8 cellular contexts compared by ENCODE assay signal in genomic region chr18:77124452-77124922, GRCh38. TPM values are rescaled to one million over a fixed set of nuclear protein-coding genes. Genes with fewer than 3 reads are reported as not detected.
DNase-seq lines count a peak whose midpoint lies in the region; ATAC-seq, FAIRE-seq and TF ChIP-seq lines count a peak whose summit lies in the region.

No MANE protein-coding gene starts in this region.

- DNase-seq in GM18507 (ENCODE audit: extremely low spot score, insufficient read length, low read depth) (no peak), HCT116 (ENCODE audit: low read depth, low spot score) (no peak), MV-4-11 (lab: John Stamatoyannopoulos, UW) (peak; percentile 32), spleen (peak; percentile 85), NCI-H345 treated with DMSO at 0.1 percent for 48 hours (lab: John Stamatoyannopoulos, UW; ENCODE audit: unreplicated experiment) (no peak), NCI-H2171 (lab: John Stamatoyannopoulos, UW) (no peak), MM.1S (no peak)
- peak in 3 of 4 experiments; percentile 8 to 25 (median 13) for DNase-seq in activated naive CD4-positive, alpha-beta T cell (lab: John Stamatoyannopoulos, UW)

- peaks cover 20 to 39% of the 10 kb centered on the region in 2 experiments for H3K4me1 ChIP-seq in HCT116 (ENCODE audit: control insufficient read depth in 1 of 2, insufficient read depth in 2 of 2, low read length in 2 of 2)
- peaks cover 44 to 100% (median 91%) of the 10 kb centered on the region in 6 donors for H3K4me1 ChIP-seq in spleen
- no peaks in the 10 kb centered on the region for H3K4me1 ChIP-seq in MM.1S (ENCODE audit: low read length)

- POLR2A ChIA-PET in HCT116 (lab: Charles Lee): interaction anchor here (1.0 kb wide), 1 partner anchor 8 kb away, joined by 3 read pairs; the partner anchor contains the start of gene MBP

- H3K27ac ChIP-seq in HCT116 (ENCODE audit: low read depth, low read length) (no peak overlapping the region), spleen (peak overlapping the region; percentile 8 to 97 (median 56)), MM.1S (ENCODE audit: low read length) (no peak overlapping the region)

- TF ChIP-seq CTCF in HCT116 (IDR thresholded peaks at IDR 0.05 in 2 of 3, conservative IDR thresholded peaks at IDR 0.05 in 1 of 3; ENCODE audit: borderline replicate concordance in 1 of 3, insufficient read depth in 1 of 3, low read depth in 2 of 3, low read length in 2 of 3): no peak
- TF ChIP-seq CTCF in spleen (IDR thresholded peaks at IDR 0.05 in 8 of 11, conservative IDR thresholded peaks at IDR 0.05 in 3 of 11): no peak
- no peak for TF ChIP-seq CTCF in MM.1S (IDR thresholded peaks at IDR 0.05; ENCODE audit: low read length)

- RAD21 ChIA-PET in HCT116 (lab: Charles Lee; ENCODE audit: low non-redundant PET in 1 of 2, low total read pairs in 2 of 2, uncharacterized antibody in 2 of 2, unreplicated experiment in 2 of 2): no interaction called here

- H2AFZ ChIP-seq in HCT116 (ENCODE audit: low read depth, low read length, poor library complexity, severe bottlenecking) (no peak overlapping the region), MM.1S (ENCODE audit: low read length) (no peak overlapping the region)

- BruUV-seq in HCT116 (replicated peaks; lab: Mats Ljungman, UMichigan): no TSS peak

- no peak for TF ChIP-seq POLR2A in HCT116 (IDR thresholded peaks at IDR 0.05; ENCODE audit: borderline replicate concordance, extremely low read depth, insufficient read depth, insufficient read length)
- TF ChIP-seq POLR2A in spleen (IDR thresholded peaks at IDR 0.05): no peak

- FAIRE-seq in GM18507 (lab: Jason Lieb, UNC): peak; percentile 94

- H3K9me2 ChIP-seq in HCT116 (ENCODE audit: insufficient read depth) (no peaks in the 10 kb centered on the region), MM.1S (replicated peaks; ENCODE audit: insufficient read depth, low read length) (no peaks in the 10 kb centered on the region)

- ATAC-seq in HCT116: no peak

- TF ChIP-seq RAD21 in HCT116 (IDR thresholded peaks at IDR 0.05; ENCODE audit: low read depth): no peak

- no peak overlapping the region for H3K4me3 ChIP-seq in HCT116 (replicated peaks in 1 of 2; ENCODE audit: low read depth in 1 of 2, low read length in 2 of 2)
- H3K4me3 ChIP-seq in spleen: peak overlapping the region in 4 of 8 donors; percentile 13 to 56 (median 16)
- H3K4me3 ChIP-seq in MM.1S (ENCODE audit: low read length): no peak overlapping the region

- H3K79me2 ChIP-seq in HCT116 (ENCODE audit: insufficient read depth, low read length) (peaks cover 98% of the 10 kb centered on the region), MM.1S (ENCODE audit: low read length) (peaks cover 33% of the 10 kb centered on the region)

- peak overlapping the region; percentile 20 for H3K4me2 ChIP-seq in HCT116 (ENCODE audit: low read length)
- no peak overlapping the region for H3K4me2 ChIP-seq in MM.1S (ENCODE audit: low read depth, low read length)

- H4K20me1 ChIP-seq in HCT116 (ENCODE audit: insufficient read depth) (no peaks in the 10 kb centered on the region), MM.1S (ENCODE audit: insufficient read depth, low read length) (no peaks in the 10 kb centered on the region)

- H3K9me3 ChIP-seq in HCT116 (ENCODE audit: control insufficient read depth in 1 of 2, insufficient read depth in 1 of 2, low read depth in 1 of 2, low read length in 2 of 2): no peaks in the 10 kb centered on the region
- H3K9me3 ChIP-seq in spleen: no peaks in the 10 kb centered on the region
- H3K9me3 ChIP-seq in MM.1S (replicated peaks; ENCODE audit: insufficient read depth, low read length): no peaks in the 10 kb centered on the region

- H3K9ac ChIP-seq in HCT116 (ENCODE audit: low read length) (no peak overlapping the region), MM.1S (ENCODE audit: low read length) (no peak overlapping the region)

- WGBS in spleen, 5 donors: 6 to 38% (median 26%) methylated on average over 9 of the region's 9 CpGs

- intact Hi-C loops in HCT116 (cut with micrococcal nuclease): no loop called here
- intact Hi-C loops in spleen (cut with DNase I; ENCODE audit: low total_unique reads): no loop called here

- 0 out of 4 replicates have a peak, but pooled peaks cover 0 to 4% of the 10 kb centered on the region in 2 experiments for H3K36me3 ChIP-seq in HCT116 (ENCODE audit: control insufficient read depth in 1 of 2, insufficient read depth in 2 of 2, low read length in 2 of 2)
- peaks cover 0 to 21% (median 0%) of the 10 kb centered on the region in 6 donors for H3K36me3 ChIP-seq in spleen
- H3K36me3 ChIP-seq in MM.1S (replicated peaks; ENCODE audit: insufficient read depth, low read length): no peaks in the 10 kb centered on the region

- CTCF ChIA-PET in HCT116 (lab: Charles Lee): no interaction called here

- H3F3A ChIP-seq in MM.1S (ENCODE audit: insufficient read depth, low read length): no peaks in the 10 kb centered on the region

- H3K27me3 ChIP-seq in HCT116 (ENCODE audit: insufficient read depth, low read length) (no peaks in the 10 kb centered on the region), spleen (replicated peaks in 1 of 7) (peaks cover 0 to 11% (median 0%) of the 10 kb centered on the region in 7 donors), MM.1S (replicated peaks; ENCODE audit: insufficient read depth, low read length) (no peaks in the 10 kb centered on the region)

TF ChIP-seq in HCT116, 20 proteins besides CTCF, POLR2A, EP300 and RAD21:
- TF ChIP-seq CEBPB (IDR thresholded peaks at IDR 0.05; ENCODE audit: low read depth) (no peak), MAX (IDR thresholded peaks at IDR 0.05) (no peak), ZBTB33 (IDR thresholded peaks at IDR 0.05; ENCODE audit: extremely low read depth, insufficient replicate concordance, low read length) (no peak), SRF (IDR thresholded peaks at IDR 0.05; ENCODE audit: low read depth) (no peak), POLR2AphosphoS5 (IDR thresholded peaks at IDR 0.05; ENCODE audit: low read depth, low read length) (no peak), FOSL1 (IDR thresholded peaks at IDR 0.05; ENCODE audit: low read depth) (no peak), JUND (IDR thresholded peaks at IDR 0.05) (no peak), ZNF274 (IDR thresholded peaks at IDR 0.05; ENCODE audit: low read depth, low read length) (no peak)
TF ChIP-seq in HCT116: peak in this region for 0.

RNA-seq across cellular contexts. Expression of gene MBP, which starts 8.1 kb away (rescaled TPM):
- total RNA-seq in HCT116 (2021; ENCODE audit: unreplicated experiment): 34.9 TPM
- 17.5 and 20.2 TPM in 2 replicates for polyA plus RNA-seq in HCT116 (2012)
- 10 to 100 TPM; 62.5 to 96.0 (median 79.4) TPM for total RNA-seq in spleen
- 10 to 100 TPM; 11.1 to 16.4 (median 11.2) TPM for polyA plus RNA-seq in spleen

Comparison
In these comparisons a context has a peak if more than half of its experiments do, and no peak if none do; other contexts are left out.
1. DNase-seq: peak in MV-4-11 (single experiment), activated naive CD4-positive, alpha-beta T cell (3 of 4) and spleen (single experiment); none in GM18507 (single experiment), HCT116 (single experiment), NCI-H345 treated with DMSO at 0.1 percent for 48 hours (single experiment), NCI-H2171 (single experiment) and MM.1S (single experiment).
2. H3K27ac ChIP-seq: peak in spleen (8 of 8); none in HCT116 (single experiment) and MM.1S (single experiment).